ENCODE assay signal across 18 cellular contexts in genomic region chr7:34198089-34198686, GRCh38.
DNase-seq lines count a peak whose midpoint lies in the region; ATAC-seq, FAIRE-seq and TF ChIP-seq lines count a peak whose summit lies in the region.
"Had no signal": no experiment of that assay in that cellular context is flagged by ENCODE, and none has a peak within 500 bp of the region (broad histone marks: within the 10 kb centered on the region; RNA-seq: fewer than 3 reads in every experiment).

No MANE protein-coding gene starts in this region.

- peaks cover 4% of the 10 kb centered on the region; the same call in 1 of the 2 replicates for H3K4me1 Mint-ChIP-seq in HFFc6 (ENCODE audit: low read depth)
- H3K4me1 Mint-ChIP-seq: CD14-positive monocyte had no signal

- no peak for FAIRE-seq in bronchial epithelial cell (lab: Jason Lieb, UNC)
- FAIRE-seq: H1 had no signal

- H3K36me3 ChIP-seq in bronchial epithelial cell (ENCODE audit: control insufficient read depth, insufficient read depth, low read length): no peaks in the 10 kb centered on the region
- H3K36me3 ChIP-seq: BE2C had no signal

- H3K4me3 Mint-ChIP-seq in HFFc6: no peak overlapping the region
- H3K4me3 Mint-ChIP-seq: CD14-positive monocyte; CD8-positive, alpha-beta T cell had no signal

- H3K9me3 Mint-ChIP-seq in HFFc6: peaks cover 3% of the 10 kb centered on the region; the same call in 1 of the 2 replicates
- H3K9me3 Mint-ChIP-seq: CD8-positive, alpha-beta T cell had no signal

- no peak overlapping the region for H3K27ac Mint-ChIP-seq in HFFc6
- H3K27ac Mint-ChIP-seq: CD14-positive monocyte; CD8-positive, alpha-beta T cell had no signal

- no peaks in the 10 kb centered on the region for H3K36me3 Mint-ChIP-seq in HFFc6 (ENCODE audit: low read depth)
- H3K36me3 Mint-ChIP-seq: CD14-positive monocyte; CD8-positive, alpha-beta T cell had no signal

- TF ChIP-seq CTCF in C4-2B (conservative IDR thresholded peaks at IDR 0.05) (no peak), HFFc6 (IDR thresholded peaks at IDR 0.05) (no peak), bronchial epithelial cell (IDR thresholded peaks at IDR 0.05; ENCODE audit: insufficient read depth, low read length, severe bottlenecking) (no peak), foreskin keratinocyte (conservative IDR thresholded peaks at IDR 0.05) (no peak)

- DNase-seq in HFFc6: peak; percentile 8
- DNase-seq in bronchial epithelial cell (ENCODE audit: low read depth): peak; percentile 35
- peak; percentile 14 to 54 for DNase-seq in foreskin keratinocyte
- no peak for DNase-seq in GM19240 (ENCODE audit: insufficient read length, low spot score)
- DNase-seq in activated CD4-positive, alpha-beta T cell treated with anti-CD3 and anti-CD28 coated beads, Interleukin-2, amount 50 U/mL, for 4 hours: no peak
- DNase-seq: BE2C; Caco-2; CD8-positive, alpha-beta T cell; DND-41; GF-D8; HCEC 1CT; IMR-90; KBM-7 had no signal

- ATAC-seq in foreskin keratinocyte (peak; percentile 77), HG03095 (IDR thresholded peaks at IDR 0.05; ENCODE audit: unreplicated experiment) (no peak), GM19467 (IDR thresholded peaks at IDR 0.05; ENCODE audit: unreplicated experiment) (no peak)
- ATAC-seq: CD8-positive, alpha-beta T cell had no signal

- H3K4me3 ChIP-seq in bronchial epithelial cell (ENCODE audit: low read depth, low read length): no peak overlapping the region

- H3K4me1 ChIP-seq in foreskin keratinocyte: no peaks in the 10 kb centered on the region
- H3K4me1 ChIP-seq: BE2C, Caco-2 had no signal

- no peaks in the 10 kb centered on the region for H3K27me3 Mint-ChIP-seq in HFFc6 (ENCODE audit: insufficient read depth)

- no peaks in the 10 kb centered on the region for H3K27me3 ChIP-seq in bronchial epithelial cell (ENCODE audit: control insufficient read depth, insufficient read depth, low read length)
- H3K27me3 ChIP-seq in foreskin keratinocyte: no peaks in the 10 kb centered on the region
- H3K27me3 ChIP-seq: BE2C had no signal

- H3K27ac ChIP-seq in C4-2B (peak overlapping the region; percentile 67; the same call in 1 of the 2 replicates), foreskin keratinocyte (no peak overlapping the region)

Comparison
In these comparisons a context has a peak if more than half of its experiments do, and no peak if none do; other contexts are left out.
1. DNase-seq: peak in HFFc6 (single experiment), bronchial epithelial cell (single experiment) and foreskin keratinocyte (2 of 2); none in GM19240 (single experiment) and activated CD4-positive, alpha-beta T cell treated with anti-CD3 and anti-CD28 coated beads, Interleukin-2, amount 50 U/mL, for 4 hours (0 of 2).